8 cellular contexts compared by ENCODE assay signal in the genomic region with DNA sequence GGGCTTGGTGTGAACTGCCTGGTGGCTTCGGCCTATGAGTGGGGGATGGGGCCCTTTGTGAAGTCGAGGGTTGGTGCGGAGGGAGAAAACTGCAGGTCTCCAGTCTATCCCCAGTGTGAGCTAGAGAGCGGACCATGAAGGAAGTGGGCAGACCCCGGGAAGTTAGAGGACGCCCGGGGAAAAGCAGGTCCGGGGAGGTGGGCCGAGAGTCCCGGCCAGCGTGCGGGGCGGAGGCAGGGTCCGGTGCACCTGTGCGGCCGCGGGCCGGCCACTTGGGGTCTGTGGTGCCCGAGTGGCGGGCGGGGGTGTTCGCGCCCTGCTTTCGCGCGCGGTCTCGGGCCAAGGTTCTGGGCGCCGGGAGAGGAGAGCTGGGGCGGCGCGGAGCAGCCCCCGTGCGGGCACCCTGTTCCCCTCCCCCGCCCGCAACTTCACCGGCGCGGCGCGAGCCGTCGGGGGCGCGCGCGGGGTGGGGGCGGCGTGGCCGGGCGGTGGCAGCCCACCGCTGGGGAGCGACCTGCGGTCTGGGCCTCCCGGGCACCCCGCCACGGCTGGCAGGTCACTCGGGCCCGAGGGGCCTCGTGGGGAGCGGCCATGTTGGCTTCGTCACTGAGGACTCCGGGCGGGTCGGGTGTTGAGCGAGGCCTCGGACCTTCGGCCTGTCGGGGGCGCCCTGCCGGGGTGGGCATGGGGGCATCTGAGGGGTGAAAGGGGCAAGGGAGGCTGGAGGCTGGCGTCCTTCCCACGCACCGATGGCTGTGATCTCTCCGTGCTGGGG. TPM values are rescaled to one million over a fixed set of nuclear protein-coding genes. Genes with fewer than 3 reads are reported as not detected.
DNase-seq lines count a peak whose midpoint lies in the region; ATAC-seq, FAIRE-seq and TF ChIP-seq lines count a peak whose summit lies in the region.

No MANE protein-coding gene starts in this region.

- no peak for TF ChIP-seq EP300 in Ishikawa (IDR thresholded peaks at IDR 0.05; ENCODE audit: borderline replicate concordance)

- no peaks in the 10 kb centered on the region for H3K27me3 Mint-ChIP-seq in activated B cell treated with CpG ODN at 0.5 μM for 24 hours
- no peaks in the 10 kb centered on the region for H3K27me3 Mint-ChIP-seq in central memory CD8-positive, alpha-beta T cell

- POLR2A ChIA-PET in activated B cell treated with CpG ODN at 0.5 μM for 24 hours (lab: Charles Lee), result interaction anchor here (1.0 to 5.0 kb wide), 6 partner anchors 9 to 433 kb away, joined by 3 to 23 read pairs (median 7); a partner anchor contains a TSS

- DNase-seq in activated B cell treated with CpG ODN at 0.5 μM for 24 hours (peak; percentile 63), kidney (peak; percentile 85)
- peak; percentile 16 to 18 for DNase-seq in central memory CD8-positive, alpha-beta T cell (ENCODE audit: low spot score in 2 of 2)
- peak; percentile 61 for DNase-seq in stimulated activated CD4-positive, alpha-beta T cell treated with anti-CD3 and anti-CD28 coated beads, Interleukin-15, amount 100 ng/mL, for 24 hours

- 0 out of 2 replicates have a peak, but pooled peaks cover 3% of the 10 kb centered on the region for H3K9me3 ChIP-seq in BLaER1
- H3K9me3 ChIP-seq in kidney (ENCODE audit: control insufficient read depth in 1 of 2, low read length in 2 of 2), result no peaks in the 10 kb centered on the region

- intact Hi-C loops in activated B cell treated with CpG ODN at 0.5 μM for 24 hours (cut with micrococcal nuclease), result loop anchor here (1.0 to 2.0 kb wide), 4 partner anchors 19 to 608 kb away; a partner anchor contains a TSS
- intact Hi-C loops in kidney (cut with DNase I), result no loop called here

- no peak for TF ChIP-seq CTCF in activated B cell treated with CpG ODN at 0.5 μM for 24 hours (IDR thresholded peaks at IDR 0.05)
- TF ChIP-seq CTCF in kidney (IDR thresholded peaks at IDR 0.05; ENCODE audit: borderline replicate concordance, extremely low read depth, insufficient read depth), result peak; percentile 7

- H3K4me1 ChIP-seq in BLaER1, result peaks cover 50% of the 10 kb centered on the region
- H3K4me1 ChIP-seq in kidney (ENCODE audit: control insufficient read depth in 1 of 2, insufficient read depth in 1 of 2, low read depth in 1 of 2, low read length in 2 of 2), result peaks cover 11 to 18% of the 10 kb centered on the region in 2 donors

- H3K27me3 ChIP-seq in BLaER1, result no peaks in the 10 kb centered on the region

- no peaks in the 10 kb centered on the region for H3K9me3 Mint-ChIP-seq in activated B cell treated with CpG ODN at 0.5 μM for 24 hours
- no peaks in the 10 kb centered on the region for H3K9me3 Mint-ChIP-seq in central memory CD8-positive, alpha-beta T cell

- H3K4me3 ChIP-seq in BLaER1 (peak overlapping the region; percentile 81), kidney (ENCODE audit: low read length in 2 of 2) (peak overlapping the region; percentile 79 to 85)

- H3K27ac ChIP-seq in BLaER1 (peak overlapping the region; percentile 93), kidney (ENCODE audit: low read depth in 2 of 2, low read length in 2 of 2) (peak overlapping the region; percentile 66 to 75)

- H3K4me3 Mint-ChIP-seq in activated B cell treated with CpG ODN at 0.5 μM for 24 hours, result peak overlapping the region; percentile 97
- H3K4me3 Mint-ChIP-seq in central memory CD8-positive, alpha-beta T cell, result peak overlapping the region; percentile 99

- peaks cover 25% of the 10 kb centered on the region for H3K36me3 Mint-ChIP-seq in activated B cell treated with CpG ODN at 0.5 μM for 24 hours (ENCODE audit: low read depth)
- peaks cover 19% of the 10 kb centered on the region for H3K36me3 Mint-ChIP-seq in central memory CD8-positive, alpha-beta T cell (ENCODE audit: insufficient read depth)

- H3K9ac ChIP-seq in BLaER1 (peak overlapping the region; percentile 94), kidney (ENCODE audit: low read length in 2 of 2) (peak overlapping the region; percentile 72 to 78)

- peak overlapping the region; percentile 93 for H3K4me2 ChIP-seq in BLaER1

- H3K36me3 ChIP-seq in BLaER1 (peaks cover 41% of the 10 kb centered on the region), kidney (ENCODE audit: control insufficient read depth in 1 of 2, insufficient read depth in 2 of 2, low read length in 2 of 2) (no peaks in the 10 kb centered on the region)

- TF ChIP-seq RAD21 in Ishikawa (IDR thresholded peaks at IDR 0.05; ENCODE audit: low read depth), result no peak

- peaks cover 85% of the 10 kb centered on the region for H4K20me1 ChIP-seq in BLaER1

- H3K27ac Mint-ChIP-seq in activated B cell treated with CpG ODN at 0.5 μM for 24 hours, result peak overlapping the region; percentile 98
- peak overlapping the region; percentile 94 for H3K27ac Mint-ChIP-seq in central memory CD8-positive, alpha-beta T cell (ENCODE audit: low read depth)

- peaks cover 61% of the 10 kb centered on the region for H3K4me1 Mint-ChIP-seq in activated B cell treated with CpG ODN at 0.5 μM for 24 hours
- H3K4me1 Mint-ChIP-seq in central memory CD8-positive, alpha-beta T cell, result peaks cover 63% of the 10 kb centered on the region

- CTCF ChIA-PET in activated B cell treated with CpG ODN at 0.5 μM for 24 hours (lab: Charles Lee), result interaction anchor here (1.3 to 1.6 kb wide), 2 partner anchors 23 to 56 kb away, joined by 4 to 5 read pairs; no protein-coding TSS in a partner anchor

- ATAC-seq in GM19395 (IDR thresholded peaks at IDR 0.05; ENCODE audit: unreplicated experiment) (peak; percentile 23), activated B cell treated with CpG ODN at 0.5 μM for 24 hours (ENCODE audit: low read depth) (peak; percentile 39), HG03565 (IDR thresholded peaks at IDR 0.05; ENCODE audit: unreplicated experiment) (no peak)
- no peak for ATAC-seq in central memory CD8-positive, alpha-beta T cell (replicated peaks; ENCODE audit: extremely low read depth, poor library complexity, severe bottlenecking)

- no peak for FAIRE-seq in kidney (lab: Jason Lieb, UNC)

TF ChIP-seq in Ishikawa, 13 proteins besides CTCF, POLR2A, EP300 and RAD21:
- TF ChIP-seq, protein P1, sequence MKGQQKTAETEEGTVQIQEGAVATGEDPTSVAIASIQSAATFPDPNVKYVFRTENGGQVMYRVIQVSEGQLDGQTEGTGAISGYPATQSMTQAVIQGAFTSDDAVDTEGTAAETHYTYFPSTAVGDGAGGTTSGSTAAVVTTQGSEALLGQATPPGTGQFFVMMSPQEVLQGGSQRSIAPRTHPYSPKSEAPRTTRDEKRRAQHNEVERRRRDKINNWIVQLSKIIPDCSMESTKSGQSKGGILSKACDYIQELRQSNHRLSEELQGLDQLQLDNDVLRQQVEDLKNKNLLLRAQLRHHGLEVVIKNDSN (IDR thresholded peaks at IDR 0.05), result no peak
- TF ChIP-seq EGR1 (IDR thresholded peaks at IDR 0.05) (no peak), YY1 (IDR thresholded peaks at IDR 0.05; ENCODE audit: low read depth) (peak; percentile 89), ZBTB7A (IDR thresholded peaks at IDR 0.05; ENCODE audit: low read depth) (peak; percentile 86; the same call in 1 of the 2 replicates), TAF1 (IDR thresholded peaks at IDR 0.05; ENCODE audit: low read depth) (0 out of 2 replicates have a peak, but pooled peaks have one; percentile 11)
- TF ChIP-seq, protein P2, sequence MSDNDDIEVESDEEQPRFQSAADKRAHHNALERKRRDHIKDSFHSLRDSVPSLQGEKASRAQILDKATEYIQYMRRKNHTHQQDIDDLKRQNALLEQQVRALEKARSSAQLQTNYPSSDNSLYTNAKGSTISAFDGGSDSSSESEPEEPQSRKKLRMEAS (IDR thresholded peaks at IDR 0.05), result peak; percentile 75

RNA-seq across cellular contexts. Expression of a gene that starts 4.8 kb away (rescaled TPM):
- total RNA-seq in activated B cell treated with CpG ODN at 0.5 μM for 24 hours (79.9 and 85.2 TPM in 2 replicates), kidney (83.2 TPM)
- 69.1 TPM for polyA plus RNA-seq in kidney (ENCODE audit: insufficient read depth, low read depth, low replicate concordance)

Comparison
In these comparisons a context has a peak if more than half of its experiments do, and no peak if none do; other contexts are left out.
1. ATAC-seq: peak in GM19395 (single experiment) and activated B cell treated with CpG ODN at 0.5 μM for 24 hours (single experiment); none in central memory CD8-positive, alpha-beta T cell (single experiment) and HG03565 (single experiment).
2. DNase-seq: peak in every context shown above with its lines; median percentile 85 in kidney; 63 in activated B cell treated with CpG ODN at 0.5 μM for 24 hours; 61 in stimulated activated CD4-positive, alpha-beta T cell treated with anti-CD3 and anti-CD28 coated beads, Interleukin-15, amount 100 ng/mL, for 24 hours; 17 in central memory CD8-positive, alpha-beta T cell.